1 cellular context compared by ENCODE assay signal in the genomic region with DNA sequence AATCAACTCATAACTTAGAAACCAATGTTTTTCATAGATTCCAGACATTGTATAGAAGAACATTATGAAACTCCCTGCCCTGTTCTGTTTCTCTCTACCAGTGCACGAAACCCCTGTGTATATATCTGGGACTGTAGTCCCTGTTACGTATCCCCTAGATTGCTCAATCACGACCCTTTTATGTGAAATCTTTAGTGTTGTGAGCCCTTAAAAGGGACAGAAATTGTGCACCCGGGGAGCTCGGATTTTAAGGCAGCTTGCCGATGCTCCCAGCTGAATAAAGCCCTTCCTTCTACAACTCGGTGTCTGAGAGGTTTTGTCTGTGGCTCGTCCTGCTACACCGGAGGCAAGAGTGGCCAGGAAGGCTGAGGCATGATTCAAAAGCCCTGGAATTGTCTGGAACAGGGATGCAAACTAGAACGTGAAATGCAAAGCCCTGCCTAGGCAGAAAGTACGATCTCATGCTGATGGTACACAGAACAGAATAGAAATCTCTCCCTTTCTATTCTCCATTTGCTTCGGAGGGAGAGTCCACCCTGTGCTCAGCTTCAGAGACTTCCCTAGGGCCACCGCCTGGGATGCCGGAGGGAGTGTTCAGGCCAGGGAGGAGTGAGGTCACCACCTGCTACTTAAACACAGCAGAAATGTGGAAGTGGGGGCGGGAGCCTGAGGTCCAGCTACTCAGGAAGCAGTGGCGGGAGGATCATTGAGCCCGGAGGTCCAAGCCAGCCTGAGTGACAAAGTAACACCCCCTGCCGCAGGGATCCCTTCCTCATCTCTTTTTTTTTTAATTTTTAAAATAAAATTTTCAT.
TF ChIP-seq lines count a peak whose summit lies in the region.

No MANE protein-coding gene starts in this region.

TF ChIP-seq in endothelial cell of umbilical vein, 7 proteins besides CTCF, POLR2A, EP300 and RAD21 (continued from another document):
- TF ChIP-seq JUN (IDR thresholded peaks at IDR 0.05; ENCODE audit: borderline replicate concordance, insufficient read depth, insufficient read length, low read depth), result no peak
- no peak for TF ChIP-seq MYC (IDR thresholded peaks at IDR 0.05; ENCODE audit: low read depth, low read length)
- no peak for TF ChIP-seq POLR2AphosphoS5 (IDR thresholded peaks at IDR 0.05; ENCODE audit: insufficient read depth, low read depth, low read length)
TF ChIP-seq in endothelial cell of umbilical vein: peak in this region for 0.
